Comparison of ENCODE assay signal across 29 cellular contexts in genomic region chr1:202723708-202724107, GRCh38. TPM values are rescaled to one million over a fixed set of nuclear protein-coding genes. Genes with fewer than 3 reads are reported as not detected.
"Had no signal": no experiment of that assay in that cellular context is flagged by ENCODE, and none has a peak within 500 bp of the region (broad histone marks: within the 10 kb centered on the region; RNA-seq: fewer than 3 reads in every experiment).

No MANE protein-coding gene starts in this region.

- H3K4me3 Mint-ChIP-seq: immature natural killer cell; memory B cell; mesothelial cell of epicardium; natural killer cell treated with Interleukin-12 subunit alpha and Interleukin-12 subunit beta and Interleukin-15 and Interleukin-18, amount 100 ng/mL, for 72 hours; stimulated activated naive B cell treated with anti-CD40 and anti-IgM and Interleukin-4, amounts not matched to agents 10 μg/mL and 1 μg/mL and 100 μg/mL, for 72 hours; stimulated activated naive CD8-positive, alpha-beta T cell treated with anti-CD3 and anti-CD28 coated beads, Interleukin-15, amount 100 ng/mL, for 72 hours had no signal

- H3K9me3 ChIP-seq: esophagus muscularis mucosa, gastrocnemius medialis, left ventricle myocardium inferior, lower lobe of right lung, psoas muscle, spleen, testis, tibial nerve, upper lobe of right lung, vagina had no signal

- FAIRE-seq: kidney had no signal

- H3K79me2 ChIP-seq: parathyroid adenoma had no signal

- H3K27ac Mint-ChIP-seq: memory B cell; mesothelial cell of epicardium; natural killer cell treated with Interleukin-12 subunit alpha and Interleukin-12 subunit beta and Interleukin-15 and Interleukin-18, amount 100 ng/mL, for 72 hours; stimulated activated naive B cell treated with anti-CD40 and anti-IgM and Interleukin-4, amounts not matched to agents 10 μg/mL and 1 μg/mL and 100 μg/mL, for 72 hours; stimulated activated naive CD8-positive, alpha-beta T cell treated with anti-CD3 and anti-CD28 coated beads, Interleukin-15, amount 100 ng/mL, for 72 hours had no signal

- H3K27me3 ChIP-seq: dorsolateral prefrontal cortex, esophagus muscularis mucosa, gastrocnemius medialis, testis, tibial nerve, upper lobe of right lung, vagina had no signal

- ATAC-seq: gastrocnemius medialis; left cardiac atrium; lower lobe of right lung; natural killer cell treated with Interleukin-12 subunit alpha and Interleukin-12 subunit beta and Interleukin-15 and Interleukin-18, amount 100 ng/mL, for 72 hours; psoas muscle; sciatic nerve; stimulated activated naive B cell treated with anti-CD40 and anti-IgM and Interleukin-4, amounts not matched to agents 10 μg/mL and 1 μg/mL and 100 μg/mL, for 72 hours; stimulated activated naive CD8-positive, alpha-beta T cell treated with anti-CD3 and anti-CD28 coated beads, Interleukin-15, amount 100 ng/mL, for 72 hours; upper lobe of right lung had no signal

- H3K27me3 Mint-ChIP-seq: memory B cell; natural killer cell treated with Interleukin-12 subunit alpha and Interleukin-12 subunit beta and Interleukin-15 and Interleukin-18, amount 100 ng/mL, for 72 hours; stimulated activated naive CD8-positive, alpha-beta T cell treated with anti-CD3 and anti-CD28 coated beads, Interleukin-15, amount 100 ng/mL, for 72 hours had no signal

- H3K4me1 Mint-ChIP-seq: memory B cell; stimulated activated naive CD8-positive, alpha-beta T cell treated with anti-CD3 and anti-CD28 coated beads, Interleukin-15, amount 100 ng/mL, for 72 hours had no signal

- H3K9ac ChIP-seq: parathyroid adenoma had no signal

- H3K27ac ChIP-seq: dorsolateral prefrontal cortex, epithelial cell of prostate, esophagus muscularis mucosa, gastrocnemius medialis, left ventricle myocardium inferior, lower lobe of right lung, parathyroid adenoma, psoas muscle, spleen, testis, tibial nerve, upper lobe of right lung, vagina had no signal

- H3K4me3 ChIP-seq: dorsolateral prefrontal cortex, esophagus muscularis mucosa, gastrocnemius medialis, left ventricle myocardium inferior, lower lobe of right lung, psoas muscle, spleen, testis, tibial nerve, upper lobe of right lung, vagina had no signal

- H3K9me3 Mint-ChIP-seq: immature natural killer cell; memory B cell; mesothelial cell of epicardium; natural killer cell treated with Interleukin-12 subunit alpha and Interleukin-12 subunit beta and Interleukin-15 and Interleukin-18, amount 100 ng/mL, for 72 hours; stimulated activated naive B cell treated with anti-CD40 and anti-IgM and Interleukin-4, amounts not matched to agents 10 μg/mL and 1 μg/mL and 100 μg/mL, for 72 hours; stimulated activated naive CD8-positive, alpha-beta T cell treated with anti-CD3 and anti-CD28 coated beads, Interleukin-15, amount 100 ng/mL, for 72 hours had no signal

- H3K4me1 ChIP-seq: gastrocnemius medialis, left ventricle myocardium inferior, lower lobe of right lung, parathyroid adenoma, psoas muscle, testis, upper lobe of right lung, vagina had no signal

- DNase-seq: cortex of kidney; dorsolateral prefrontal cortex; effector memory CD4-positive, alpha-beta T cell; gastrocnemius medialis; immature natural killer cell; kidney; left cardiac atrium; left ventricle myocardium inferior; lower lobe of right lung; psoas muscle; retina; spleen; stimulated activated CD4-positive, alpha-beta T cell treated with anti-CD3 and anti-CD28 coated beads, Interleukin-2, amount 100 ng/mL, for 24 hours; stimulated activated CD4-positive, alpha-beta T cell treated with anti-CD3 and anti-CD28 coated beads, Interleukin-4, amount 100 ng/mL, for 4 hours; stimulated activated naive B cell treated with anti-CD40 and anti-IgM and Interleukin-4, amounts not matched to agents 10 μg/mL and 1 μg/mL and 100 μg/mL, for 72 hours; stimulated activated naive CD8-positive, alpha-beta T cell treated with anti-CD3 and anti-CD28 coated beads, Interleukin-15, amount 100 ng/mL, for 72 hours; testis; upper lobe of right lung had no signal

- H2AFZ ChIP-seq: parathyroid adenoma had no signal

RNA-seq across cellular contexts. Expression of gene SYT2, which starts 13.5 kb away (rescaled TPM):
- total RNA-seq: fibroblast of villous mesenchyme; gastrocnemius medialis; left cardiac atrium; left ventricle myocardium inferior; lower lobe of right lung; myocyte; natural killer cell treated with Interleukin-12 subunit alpha and Interleukin-12 subunit beta and Interleukin-15 and Interleukin-18, amount 100 ng/mL, for 72 hours; sciatic nerve; vagina had no signal
